Comparison of ENCODE assay signal across 20 cellular contexts in genomic region chr3:35944915-35945710, GRCh38.
DNase-seq lines count a peak whose midpoint lies in the region; ATAC-seq, FAIRE-seq and TF ChIP-seq lines count a peak whose summit lies in the region.
"Had no signal": no experiment of that assay in that cellular context is flagged by ENCODE, and none has a peak within 500 bp of the region (broad histone marks: within the 10 kb centered on the region; RNA-seq: fewer than 3 reads in every experiment).

No MANE protein-coding gene starts in this region.

- H3K23ac ChIP-seq in mesendoderm (ENCODE audit: low read length), result no peak overlapping the region

- H3K4me3 ChIP-seq in mesendoderm (ENCODE audit: low read length) (no peak overlapping the region), neural progenitor cell (no peak overlapping the region), gastrocnemius medialis (no peak overlapping the region)
- H3K4me3 ChIP-seq: MG63, skin epidermis, stomach had no signal

- H2BK120ac ChIP-seq in mesendoderm (ENCODE audit: low read depth, low read length), result no peak overlapping the region

- peaks cover 3% of the 10 kb centered on the region for H3K4me1 Mint-ChIP-seq in neural progenitor cell

- no peak overlapping the region for H4K8ac ChIP-seq in mesendoderm (ENCODE audit: low read depth, low read length)

- H3F3A ChIP-seq in neural progenitor cell (ENCODE audit: low read depth), result no peaks in the 10 kb centered on the region

- FAIRE-seq in RCC 7860 (lab: Jason Lieb, UNC), result peak; percentile 68

- H4K5ac ChIP-seq in mesendoderm (ENCODE audit: low read length), result no peak overlapping the region

- H3K4me2 ChIP-seq in mesendoderm (ENCODE audit: low read length) (no peak overlapping the region), neural progenitor cell (no peak overlapping the region)

- no peak overlapping the region for H3K27ac ChIP-seq in mesendoderm (ENCODE audit: low read depth, low read length)
- H3K27ac ChIP-seq in neural progenitor cell, result no peak overlapping the region
- no peak overlapping the region for H3K27ac ChIP-seq in gastrocnemius medialis
- H3K27ac ChIP-seq: ascending aorta, HL-60, skin epidermis, stomach had no signal

- H2BK5ac ChIP-seq in mesendoderm (ENCODE audit: low read length), result no peak overlapping the region

- H3K4me3 Mint-ChIP-seq in neural progenitor cell, result no peak overlapping the region
- H3K4me3 Mint-ChIP-seq: activated CD8-positive, alpha-beta T cell treated with anti-CD3 and anti-CD28 coated beads for 36 hours had no signal

- no peak overlapping the region for H2AK5ac ChIP-seq in mesendoderm (ENCODE audit: low read length)

- intact Hi-C loops in gastrocnemius medialis (cut with DNase I; ENCODE audit: low total_unique reads), result no loop called here

- no peak overlapping the region for H3K56ac ChIP-seq in mesendoderm (ENCODE audit: low read length)

- no peaks in the 10 kb centered on the region for H3K27me3 Mint-ChIP-seq in neural progenitor cell (ENCODE audit: insufficient read depth, low read depth)
- H3K27me3 Mint-ChIP-seq: activated CD8-positive, alpha-beta T cell treated with anti-CD3 and anti-CD28 coated beads for 36 hours had no signal

- no peak overlapping the region for H3K18ac ChIP-seq in mesendoderm (ENCODE audit: low read length)

- H3K9me3 ChIP-seq in neural progenitor cell (ENCODE audit: low read depth) (no peaks in the 10 kb centered on the region), gastrocnemius medialis (no peaks in the 10 kb centered on the region)
- H3K9me3 ChIP-seq: ascending aorta, MG63, stomach had no signal

- H3K9ac ChIP-seq in mesendoderm (ENCODE audit: low read length) (no peak overlapping the region), neural progenitor cell (no peak overlapping the region)

- H2AFZ ChIP-seq in neural progenitor cell (replicated peaks), result no peak overlapping the region

- no peaks in the 10 kb centered on the region for H3K36me3 ChIP-seq in mesendoderm (ENCODE audit: control insufficient read depth, insufficient read depth, low read length)
- no peaks in the 10 kb centered on the region for H3K36me3 ChIP-seq in neural progenitor cell
- no peaks in the 10 kb centered on the region for H3K36me3 ChIP-seq in gastrocnemius medialis
- H3K36me3 ChIP-seq: ascending aorta, MG63, stomach had no signal

- H3K9me3 Mint-ChIP-seq in neural progenitor cell, result no peaks in the 10 kb centered on the region
- H3K9me3 Mint-ChIP-seq: activated CD8-positive, alpha-beta T cell treated with anti-CD3 and anti-CD28 coated beads for 36 hours; activated T-helper 2 cell treated with anti-CD3 and anti-CD28 coated beads, Interferon-gamma antibody, Interleukin-2, Interleukin-4, amounts not matched to agents 10 μg/mL and 5 μg/mL and 100 μg/mL, durations not matched to agents 14 hours and 24 hours and 36 hours had no signal

- TF ChIP-seq CTCF in neural progenitor cell (IDR thresholded peaks at IDR 0.05), result no peak
- TF ChIP-seq CTCF in gastrocnemius medialis (IDR thresholded peaks at IDR 0.05 in 4 of 5, conservative IDR thresholded peaks at IDR 0.05 in 1 of 5), result no peak

- no peaks in the 10 kb centered on the region for H3K4me1 ChIP-seq in mesendoderm (ENCODE audit: control insufficient read depth, low read depth, low read length)
- no peaks in the 10 kb centered on the region for H3K4me1 ChIP-seq in neural progenitor cell
- H3K4me1 ChIP-seq in gastrocnemius medialis, result no peaks in the 10 kb centered on the region
- H3K4me1 ChIP-seq: ascending aorta had no signal

- no peak overlapping the region for H2BK15ac ChIP-seq in mesendoderm (replicated peaks; ENCODE audit: low read depth)

- in situ Hi-C loops in gastrocnemius medialis (cut with MboI; ENCODE audit: low sequenced_read_pairs in 4 of 4), result no loop called here

- H3K27me3 ChIP-seq in mesendoderm (ENCODE audit: insufficient read depth, low read length, poor library complexity), result no peaks in the 10 kb centered on the region
- H3K27me3 ChIP-seq in neural progenitor cell, result no peaks in the 10 kb centered on the region
- no peaks in the 10 kb centered on the region for H3K27me3 ChIP-seq in gastrocnemius medialis
- H3K27me3 ChIP-seq: ascending aorta, MG63, stomach had no signal

- no peak overlapping the region for H3K4ac ChIP-seq in mesendoderm (ENCODE audit: low read depth, low read length)

- no CpG with 5 or more reads among the region's 3 CpGs for WGBS in mesendoderm (ENCODE audit: extremely low coverage, insufficient coverage, low lambda C conversion rate)

- H3K79me1 ChIP-seq in mesendoderm (ENCODE audit: low read length), result no peaks in the 10 kb centered on the region

- no peaks in the 10 kb centered on the region for H3K36me3 Mint-ChIP-seq in neural progenitor cell

- DNase-seq in EH (ENCODE audit: low read depth) (peak; percentile 67), RCC 7860 (ENCODE audit: low spot score) (peak; percentile 62), dedifferentiated amniotic fluid mesenchymal stem cell (ENCODE audit: extremely low spot score) (peak; percentile 45), mesendoderm (peak; percentile 18), neural progenitor cell (ENCODE audit: low spot score) (no peak), gastrocnemius medialis (no peak)
- DNase-seq in activated CD4-positive, alpha-beta T cell treated with anti-CD3 and anti-CD28 coated beads for 4 hours, result no peak
- no peak for DNase-seq in stimulated activated CD4-positive, alpha-beta T cell treated with anti-CD3 and anti-CD28 coated beads, Interleukin-4, amount 100 ng/mL, for 24 hours
- DNase-seq: activated CD8-positive, alpha-beta T cell treated with anti-CD3 and anti-CD28 coated beads for 36 hours; AML-193; MG63; NCI-H2029 treated with DMSO at 0.1 percent for 48 hours; stomach; T1000 had no signal

- no peak for TF ChIP-seq POLR2A in gastrocnemius medialis (IDR thresholded peaks at IDR 0.05)

- no peak overlapping the region for H3K27ac Mint-ChIP-seq in neural progenitor cell
- H3K27ac Mint-ChIP-seq: activated CD8-positive, alpha-beta T cell treated with anti-CD3 and anti-CD28 coated beads for 36 hours; activated T-helper 2 cell treated with anti-CD3 and anti-CD28 coated beads, Interferon-gamma antibody, Interleukin-2, Interleukin-4, amounts not matched to agents 10 μg/mL and 5 μg/mL and 100 μg/mL, durations not matched to agents 14 hours and 24 hours and 36 hours had no signal

- H4K20me1 ChIP-seq in neural progenitor cell (ENCODE audit: low read depth), result no peaks in the 10 kb centered on the region

- H3K79me2 ChIP-seq in mesendoderm (ENCODE audit: control insufficient read depth, insufficient read depth, low read length) (no peaks in the 10 kb centered on the region), neural progenitor cell (ENCODE audit: low read depth) (no peaks in the 10 kb centered on the region)

- no peak for ATAC-seq in gastrocnemius medialis
- ATAC-seq: activated CD8-positive, alpha-beta T cell treated with anti-CD3 and anti-CD28 coated beads for 36 hours; HCT116; Right ventricle myocardium inferior had no signal

Comparison
In these comparisons a context has a peak if more than half of its experiments do, and no peak if none do; other contexts are left out.
1. DNase-seq: peak in EH (single experiment), RCC 7860 (single experiment), dedifferentiated amniotic fluid mesenchymal stem cell (single experiment) and mesendoderm (single experiment); none in activated CD4-positive, alpha-beta T cell treated with anti-CD3 and anti-CD28 coated beads for 4 hours (0 of 2), neural progenitor cell (single experiment), gastrocnemius medialis (0 of 2) and stimulated activated CD4-positive, alpha-beta T cell treated with anti-CD3 and anti-CD28 coated beads, Interleukin-4, amount 100 ng/mL, for 24 hours (single experiment).